In the genomic region with DNA sequence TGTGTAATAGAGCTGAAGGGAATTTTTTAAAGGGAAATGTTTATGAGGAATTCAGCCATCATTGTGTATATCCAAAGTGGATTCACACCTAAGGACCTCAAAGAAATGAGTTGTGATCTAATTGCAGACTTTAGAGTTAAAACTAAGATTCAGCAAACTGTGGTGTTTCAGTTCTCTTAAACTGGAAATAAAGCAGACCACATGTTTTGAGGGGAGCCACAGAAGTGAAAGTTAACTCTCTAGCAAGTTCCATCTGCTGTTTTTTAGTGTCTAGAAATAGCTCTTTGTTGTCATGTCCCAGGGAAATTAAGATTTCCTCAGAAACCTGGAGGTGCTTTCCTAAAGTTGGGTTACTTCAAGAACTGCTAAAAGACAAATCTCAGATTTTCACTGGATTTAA, we compare ENCODE assay signal across 13 cellular contexts.
DNase-seq lines count a peak whose midpoint lies in the region; ATAC-seq and TF ChIP-seq lines count a peak whose summit lies in the region.
"Had no signal": no experiment of that assay in that cellular context is flagged by ENCODE, and none has a peak within 500 bp of the region (broad histone marks: within the 10 kb centered on the region; RNA-seq: fewer than 3 reads in every experiment).

No MANE protein-coding gene starts in this region.

- peak; percentile 63 for DNase-seq in medulla oblongata (ENCODE audit: extremely low spot score)
- no peak for DNase-seq in brain microvascular endothelial cell
- DNase-seq in HK-2 (ENCODE audit: unreplicated experiment): no peak
- DNase-seq in HuH-7 (ENCODE audit: low spot score): no peak
- DNase-seq: foreskin melanocyte had no signal

- no peak for TF ChIP-seq CTCF in brain microvascular endothelial cell (IDR thresholded peaks at IDR 0.05; ENCODE audit: low read depth, low read length, missing control alignments)

- H3K27me3 ChIP-seq in brain microvascular endothelial cell (replicated peaks): no peaks in the 10 kb centered on the region

- H3K4me3 ChIP-seq in brain microvascular endothelial cell (ENCODE audit: low read depth, low read length): no peak overlapping the region
- H3K4me3 ChIP-seq: GM23338, K562, lung, skin epidermis had no signal

- peaks cover 14% of the 10 kb centered on the region for H3K36me3 ChIP-seq in brain microvascular endothelial cell (replicated peaks)

- peak; percentile 42 for ATAC-seq in GM18499 (IDR thresholded peaks at IDR 0.05; ENCODE audit: insufficient read depth, unreplicated experiment)
- peak; percentile 81 for ATAC-seq in GM21381 (IDR thresholded peaks at IDR 0.05; ENCODE audit: unreplicated experiment)
- peak; percentile 81 for ATAC-seq in HG03432 (IDR thresholded peaks at IDR 0.05; ENCODE audit: unreplicated experiment)
- no peak for ATAC-seq in GM19035 (IDR thresholded peaks at IDR 0.05; ENCODE audit: unreplicated experiment)
- ATAC-seq: K562 had no signal

- no peak overlapping the region for H3K27ac ChIP-seq in brain microvascular endothelial cell

- in situ Hi-C loops in brain microvascular endothelial cell (cut with HindIII; ENCODE audit: low pct_ligation_motif_present, low sequenced_read_pairs): no loop called here
